In genomic region chr12:53623986-53624385, GRCh38 we compare ENCODE assay signal across 8 cellular contexts. TPM values are rescaled to one million over a fixed set of nuclear protein-coding genes. Genes with fewer than 3 reads are reported as not detected.
DNase-seq lines count a peak whose midpoint lies in the region; ATAC-seq and TF ChIP-seq lines count a peak whose summit lies in the region.

No MANE protein-coding gene starts in this region.

- peak overlapping the region; percentile 89 to 98 for H3K27ac Mint-ChIP-seq in natural killer cell treated with Interleukin-12 subunit alpha and Interleukin-12 subunit beta and Interleukin-15 and Interleukin-18, amount 100 ng/mL, for 72 hours

- peak overlapping the region; percentile 98 for H3K4me3 Mint-ChIP-seq in natural killer cell treated with Interleukin-12 subunit alpha and Interleukin-12 subunit beta and Interleukin-15 and Interleukin-18, amount 100 ng/mL, for 72 hours

- H3K27me3 ChIP-seq in MG63 (no peaks in the 10 kb centered on the region), duodenal mucosa (ENCODE audit: control insufficient read depth in 1 of 2, insufficient read depth in 2 of 2, low read length in 2 of 2) (no peaks in the 10 kb centered on the region)

- TF ChIP-seq CTCF in AG10803 (conservative IDR thresholded peaks at IDR 0.05; ENCODE audit: low read length) = no peak

- peak overlapping the region; percentile 84 to 97 for H3K9ac ChIP-seq in duodenal mucosa (ENCODE audit: low read depth in 1 of 2, low read length in 2 of 2)

- H3K36me3 ChIP-seq in MG63 = no peaks in the 10 kb centered on the region; the same call in none of the 2 replicates
- no peaks in the 10 kb centered on the region for H3K36me3 ChIP-seq in duodenal mucosa (ENCODE audit: control insufficient read depth in 1 of 2, insufficient read depth in 2 of 2, low read length in 2 of 2)

- ATAC-seq in natural killer cell treated with Interleukin-12 subunit alpha and Interleukin-12 subunit beta and Interleukin-15 and Interleukin-18, amount 100 ng/mL, for 72 hours = no peak
- ATAC-seq in HG02870 (IDR thresholded peaks at IDR 0.05; ENCODE audit: unreplicated experiment) = no peak

- peaks cover 19 to 35% of the 10 kb centered on the region in 2 donors for H3K4me1 Mint-ChIP-seq in natural killer cell treated with Interleukin-12 subunit alpha and Interleukin-12 subunit beta and Interleukin-15 and Interleukin-18, amount 100 ng/mL, for 72 hours (ENCODE audit: low read depth in 2 of 2)

- H3K36me3 Mint-ChIP-seq in natural killer cell treated with Interleukin-12 subunit alpha and Interleukin-12 subunit beta and Interleukin-15 and Interleukin-18, amount 100 ng/mL, for 72 hours = no peaks in the 10 kb centered on the region

- DNase-seq in AG10803 (ENCODE audit: low read depth) (peak; percentile 54), MG63 (peak; percentile 15), NCI-H526 (lab: John Stamatoyannopoulos, UW) (no peak), occipital lobe (lab: John Stamatoyannopoulos, UW) (no peak)
- DNase-seq in natural killer cell treated with Interleukin-12 subunit alpha and Interleukin-12 subunit beta and Interleukin-15 and Interleukin-18, amount 100 ng/mL, for 72 hours (ENCODE audit: low spot score) = no peak
- DNase-seq in activated CD4-positive, CD25-positive, alpha-beta regulatory T cell treated with anti-CD3 and anti-CD28 coated beads, Interleukin-2, amount 50 U/mL, for 72 hours = no peak

- H3K27ac ChIP-seq in duodenal mucosa (ENCODE audit: low read depth, low read length) = no peak overlapping the region

- H3K9me3 Mint-ChIP-seq in natural killer cell treated with Interleukin-12 subunit alpha and Interleukin-12 subunit beta and Interleukin-15 and Interleukin-18, amount 100 ng/mL, for 72 hours = no peaks in the 10 kb centered on the region

- H3K4me3 ChIP-seq in AG10803 (ENCODE audit: low read length) = peak overlapping the region; percentile 75
- H3K4me3 ChIP-seq in MG63 = peak overlapping the region; percentile 82
- peak overlapping the region; percentile 91 to 98 for H3K4me3 ChIP-seq in duodenal mucosa (ENCODE audit: low read depth in 1 of 2, low read length in 2 of 2)

- peaks cover 22 to 33% of the 10 kb centered on the region in 2 donors for H3K4me1 ChIP-seq in duodenal mucosa (ENCODE audit: control insufficient read depth in 1 of 2, insufficient read depth in 2 of 2, low read length in 2 of 2)

- no peaks in the 10 kb centered on the region for H3K9me3 ChIP-seq in MG63
- no peaks in the 10 kb centered on the region for H3K9me3 ChIP-seq in duodenal mucosa (ENCODE audit: control insufficient read depth in 1 of 2, low read length in 2 of 2)

- no peaks in the 10 kb centered on the region for H3K27me3 Mint-ChIP-seq in natural killer cell treated with Interleukin-12 subunit alpha and Interleukin-12 subunit beta and Interleukin-15 and Interleukin-18, amount 100 ng/mL, for 72 hours

RNA-seq across cellular contexts. Expression of gene ATF7, which starts 2.2 kb away (rescaled TPM):
- total RNA-seq in MG63 (2014; rRNA removed; shearing (Covaris generic); ENCODE audit: low replicate concordance) = 5.7 and 12.4 TPM in 2 replicates
- total RNA-seq in natural killer cell treated with Interleukin-12 subunit alpha and Interleukin-12 subunit beta and Interleukin-15 and Interleukin-18, amount 100 ng/mL, for 72 hours = 10 to 100 TPM; 36.4 to 39.4 TPM
- 8.0 TPM for total RNA-seq in occipital lobe

RNA-seq across cellular contexts. Expression of gene ATP5MC2, which starts 51.9 kb away (rescaled TPM):
- total RNA-seq in MG63 (2014; rRNA removed; shearing (Covaris generic); ENCODE audit: low replicate concordance) = 213 and 230 TPM in 2 replicates
- 100 to 1,000 TPM; 221 to 334 TPM for total RNA-seq in natural killer cell treated with Interleukin-12 subunit alpha and Interleukin-12 subunit beta and Interleukin-15 and Interleukin-18, amount 100 ng/mL, for 72 hours
- 61.8 TPM for total RNA-seq in occipital lobe

Comparison
In these comparisons a context has a peak if more than half of its experiments do, and no peak if none do; other contexts are left out.
1. DNase-seq: peak in AG10803 (single experiment) and MG63 (single experiment); none in natural killer cell treated with Interleukin-12 subunit alpha and Interleukin-12 subunit beta and Interleukin-15 and Interleukin-18, amount 100 ng/mL, for 72 hours (single experiment), NCI-H526 (0 of 2), activated CD4-positive, CD25-positive, alpha-beta regulatory T cell treated with anti-CD3 and anti-CD28 coated beads, Interleukin-2, amount 50 U/mL, for 72 hours (single experiment) and occipital lobe (single experiment).
2. Peak in every context shown above with its lines, with median percentiles within 50 percentile points of each other: H3K4me3 ChIP-seq.